Comparison of ENCODE assay signal across 9 cellular contexts in the genomic region with DNA sequence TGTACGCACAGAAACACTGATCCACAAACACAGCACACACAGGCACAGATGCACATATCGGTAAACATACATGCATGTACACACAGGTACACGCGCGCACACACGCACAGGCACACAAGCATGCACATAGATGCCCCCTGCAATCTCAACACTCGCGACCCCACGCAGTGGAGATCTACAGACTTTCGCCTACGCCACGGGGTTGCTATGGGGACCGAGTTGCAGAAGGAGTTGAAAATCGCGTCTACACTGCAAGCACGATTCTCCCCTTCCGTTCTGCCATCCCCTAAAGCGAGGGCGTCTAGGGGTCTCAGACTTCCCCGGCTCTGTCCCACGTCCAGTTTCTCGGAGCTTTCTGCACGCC. TPM values are rescaled to one million over a fixed set of nuclear protein-coding genes. Genes with fewer than 3 reads are reported as not detected.
DNase-seq lines count a peak whose midpoint lies in the region; ATAC-seq and TF ChIP-seq lines count a peak whose summit lies in the region.
"Had no signal": no experiment of that assay in that cellular context is flagged by ENCODE, and none has a peak within 500 bp of the region (broad histone marks: within the 10 kb centered on the region; RNA-seq: fewer than 3 reads in every experiment).

No MANE protein-coding gene starts in this region.

- H3K4me3 ChIP-seq in mesodermal cell (ENCODE audit: extremely low read depth, insufficient read depth, low read length, poor library complexity, severe bottlenecking) (peak overlapping the region; percentile 46), upper lobe of right lung (peak overlapping the region; percentile 48)

- WGBS in mesodermal cell (ENCODE audit: insufficient coverage in 2 of 2), 2 experiments, result 26 to 34% methylated on average over 18 to 22 of the region's 23 CpGs

- H3K36me3 Mint-ChIP-seq in activated T-cell treated with anti-CD3 and anti-CD28 coated beads, Interleukin-2, amount 50 U/mL, for 72 hours (ENCODE audit: insufficient read depth in 2 of 2), result no peaks in the 10 kb centered on the region
- peaks cover 3% of the 10 kb centered on the region for H3K36me3 Mint-ChIP-seq in chondrocyte (ENCODE audit: low read depth)

- peaks cover 33% of the 10 kb centered on the region for H3K27me3 ChIP-seq in upper lobe of right lung

- intact Hi-C loops in upper lobe of right lung (cut with DNase I), result no loop called here

- H3K4me1 ChIP-seq in mesodermal cell (ENCODE audit: control insufficient read depth, insufficient read depth, low read length, poor library complexity, severe bottlenecking) (peaks cover 8% of the 10 kb centered on the region), upper lobe of right lung (peaks cover 14% of the 10 kb centered on the region)

- H3K27ac ChIP-seq in mesodermal cell (ENCODE audit: low read depth, low read length, severe bottlenecking) (no peak overlapping the region), upper lobe of right lung (no peak overlapping the region)

- H3K9me3 ChIP-seq in mesodermal cell (ENCODE audit: control insufficient read depth, low read length), result no peaks in the 10 kb centered on the region
- H3K9me3 ChIP-seq in upper lobe of right lung, result no peaks in the 10 kb centered on the region

- peak; percentile 31 to 35 for ATAC-seq in activated T-cell treated with anti-CD3 and anti-CD28 coated beads, Interleukin-2, amount 50 U/mL, for 72 hours (replicated peaks in 1 of 2)
- no peak for ATAC-seq in upper lobe of right lung
- no peak for ATAC-seq in GM21529 (IDR thresholded peaks at IDR 0.05; ENCODE audit: unreplicated experiment)

- H3K4me3 Mint-ChIP-seq in activated T-cell treated with anti-CD3 and anti-CD28 coated beads, Interleukin-2, amount 50 U/mL, for 72 hours, result peak overlapping the region; percentile 88 to 94
- peak overlapping the region; percentile 60 for H3K4me3 Mint-ChIP-seq in chondrocyte (ENCODE audit: unreplicated experiment)

- H3K27ac Mint-ChIP-seq in activated T-cell treated with anti-CD3 and anti-CD28 coated beads, Interleukin-2, amount 50 U/mL, for 72 hours, result no peak overlapping the region
- H3K27ac Mint-ChIP-seq in chondrocyte (ENCODE audit: unreplicated experiment), result no peak overlapping the region

- H3K36me3 ChIP-seq in mesodermal cell (ENCODE audit: control insufficient read depth, insufficient read depth, low read length) (peaks cover 11% of the 10 kb centered on the region), upper lobe of right lung (no peaks in the 10 kb centered on the region)

- H3K9me3 Mint-ChIP-seq in activated T-cell treated with anti-CD3 and anti-CD28 coated beads, Interleukin-2, amount 50 U/mL, for 72 hours, result no peaks in the 10 kb centered on the region
- H3K9me3 Mint-ChIP-seq in chondrocyte (ENCODE audit: low read depth), result no peaks in the 10 kb centered on the region

- H3K4me1 Mint-ChIP-seq in activated T-cell treated with anti-CD3 and anti-CD28 coated beads, Interleukin-2, amount 50 U/mL, for 72 hours (ENCODE audit: low read depth), result peaks cover 25% of the 10 kb centered on the region
- peaks cover 11% of the 10 kb centered on the region for H3K4me1 Mint-ChIP-seq in chondrocyte (ENCODE audit: low read depth)

- no peak for TF ChIP-seq CTCF in chondrocyte (IDR thresholded peaks at IDR 0.05)
- TF ChIP-seq CTCF in upper lobe of right lung (IDR thresholded peaks at IDR 0.05), result no peak

- DNase-seq in activated T-cell treated with anti-CD3 and anti-CD28 coated beads, Interleukin-2, amount 50 U/mL, for 72 hours, result no peak
- no peak for DNase-seq in activated T-cell treated with anti-CD3 and anti-CD28 coated beads, Interleukin-2, amount 50 U/mL, for 48 hours
- DNase-seq in chondrocyte (ENCODE audit: low spot score), result no peak
- no peak for DNase-seq in upper lobe of right lung
- no peak for DNase-seq in NCI-H510A (lab: John Stamatoyannopoulos, UW)
- no peak for DNase-seq in amniotic stem cell (lab: John Stamatoyannopoulos, UW)
- DNase-seq: NCI-H2081 treated with DMSO at 0.1 percent for 48 hours had no signal

- peaks cover 17% of the 10 kb centered on the region for H3K27me3 Mint-ChIP-seq in activated T-cell treated with anti-CD3 and anti-CD28 coated beads, Interleukin-2, amount 50 U/mL, for 72 hours (ENCODE audit: low read depth)
- H3K27me3 Mint-ChIP-seq in chondrocyte (ENCODE audit: low read depth), result no peaks in the 10 kb centered on the region

RNA-seq across cellular contexts. Expression of gene TRIM17, which starts 0.8 kb away (rescaled TPM):
- 1 to 10 TPM; 1.6 to 6.2 TPM for total RNA-seq in activated T-cell treated with anti-CD3 and anti-CD28 coated beads, Interleukin-2, amount 50 U/mL, for 72 hours
- total RNA-seq in chondrocyte (0.28 to 0.35 TPM in 2 of 3 replicates, not detected in the other), upper lobe of right lung (2.6 TPM)
- polyA plus RNA-seq in mesodermal cell (2013, experiment 1 of 2), result 3.3 TPM
- polyA plus RNA-seq in mesodermal cell (2013, experiment 2 of 2), result 3.7 TPM

RNA-seq across cellular contexts. Expression of gene TRIM11, which starts 9.2 kb away (rescaled TPM):
- total RNA-seq in activated T-cell treated with anti-CD3 and anti-CD28 coated beads, Interleukin-2, amount 50 U/mL, for 72 hours, result 10 to 100 TPM; 43.5 to 51.4 TPM
- total RNA-seq in chondrocyte (16.0 to 22.4 TPM (median 20.0 TPM) in 3 replicates), upper lobe of right lung (22.8 TPM)
- polyA plus RNA-seq in mesodermal cell (2013, experiment 1 of 2), result 19.8 TPM
- 16.2 TPM for polyA plus RNA-seq in mesodermal cell (2013, experiment 2 of 2)

Comparison
In these comparisons a context has a peak if more than half of its experiments do, and no peak if none do; other contexts are left out.
1. ATAC-seq: peak in activated T-cell treated with anti-CD3 and anti-CD28 coated beads, Interleukin-2, amount 50 U/mL, for 72 hours (2 of 2); none in upper lobe of right lung (single experiment) and GM21529 (single experiment).